ENCODE assay signal across 8 cellular contexts in the genomic region with DNA sequence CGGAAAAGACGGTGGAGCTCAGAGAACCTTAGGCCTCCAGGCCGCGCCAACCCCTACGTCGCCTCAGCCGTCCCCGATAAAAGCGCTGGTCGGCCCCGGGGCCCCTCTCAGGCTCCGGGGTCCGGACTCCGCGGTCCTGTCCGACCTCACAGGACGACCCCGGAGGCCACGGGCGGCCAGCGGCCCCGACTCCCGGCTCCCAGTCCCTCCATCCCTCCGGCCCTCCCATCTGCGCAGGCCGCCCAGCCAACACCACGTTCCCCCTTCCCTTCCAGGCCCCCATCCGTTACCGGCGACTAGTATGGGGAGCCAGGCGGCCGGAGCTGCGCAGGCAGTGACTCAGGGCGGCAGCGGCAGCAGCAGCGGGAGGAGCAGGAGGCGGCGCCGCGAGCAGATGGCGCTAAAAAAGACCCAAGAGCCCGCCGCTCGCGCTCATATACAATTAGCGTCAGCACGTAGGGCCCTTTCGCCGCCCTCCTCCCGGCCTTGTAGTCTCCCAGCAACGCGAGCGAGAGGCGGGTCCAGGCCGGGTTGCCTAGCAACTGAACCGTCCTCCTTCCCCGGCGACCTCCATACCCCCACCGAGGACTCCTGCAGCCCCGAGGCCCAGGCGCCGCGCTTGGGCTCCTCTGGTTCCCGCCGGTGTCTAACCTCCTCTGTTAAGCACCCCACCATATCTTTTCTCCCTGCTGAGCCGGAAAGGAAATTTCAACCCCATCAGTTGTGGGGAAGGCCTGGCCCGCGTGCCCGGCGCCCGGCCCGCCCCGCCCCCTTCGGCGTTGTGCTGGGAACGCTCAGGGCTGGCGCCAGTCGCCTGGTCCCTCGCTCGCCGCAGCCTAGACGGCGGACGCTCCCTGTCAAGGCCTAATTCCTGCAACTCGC. TPM values are rescaled to one million over a fixed set of nuclear protein-coding genes. Genes with fewer than 3 reads are reported as not detected.
DNase-seq lines count a peak whose midpoint lies in the region; ATAC-seq and TF ChIP-seq lines count a peak whose summit lies in the region.

A gene with protein sequence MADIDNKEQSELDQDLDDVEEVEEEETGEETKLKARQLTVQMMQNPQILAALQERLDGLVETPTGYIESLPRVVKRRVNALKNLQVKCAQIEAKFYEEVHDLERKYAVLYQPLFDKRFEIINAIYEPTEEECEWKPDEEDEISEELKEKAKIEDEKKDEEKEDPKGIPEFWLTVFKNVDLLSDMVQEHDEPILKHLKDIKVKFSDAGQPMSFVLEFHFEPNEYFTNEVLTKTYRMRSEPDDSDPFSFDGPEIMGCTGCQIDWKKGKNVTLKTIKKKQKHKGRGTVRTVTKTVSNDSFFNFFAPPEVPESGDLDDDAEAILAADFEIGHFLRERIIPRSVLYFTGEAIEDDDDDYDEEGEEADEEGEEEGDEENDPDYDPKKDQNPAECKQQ (minus strand): TSS at position 409 of the 882 bp plus-strand sequence. CDS start 10,466 bp downstream, outside the sequence.

- under 1% methylated on average over 18 of the region's 85 CpGs for WGBS in right lobe of liver (ENCODE audit: insufficient coverage, low coverage, low lambda C conversion rate, missing lambda C conversion rate)

- TF ChIP-seq CTCF in C4-2B (conservative IDR thresholded peaks at IDR 0.05), result no peak
- TF ChIP-seq CTCF in right lobe of liver (IDR thresholded peaks at IDR 0.05), result no peak

- TF ChIP-seq POLR2A in right lobe of liver (IDR thresholded peaks at IDR 0.05), result peak; percentile 96

- DNase-seq in NCI-H774 (lab: John Stamatoyannopoulos, UW) (peak; percentile 99), dermis microvascular lymphatic vessel endothelial cell (ENCODE audit: low read depth in 2 of 2) (peak; percentile 95 to 99), right lobe of liver (peak; percentile 98 to 99 (median 98))
- DNase-seq in activated CD4-positive, alpha-beta T cell treated with anti-CD3 and anti-CD28 coated beads, Interleukin-2, amount 50 U/mL, for 48 hours, result peak; percentile 98
- peak; percentile 93 to 97 for DNase-seq in stimulated activated CD4-positive, alpha-beta T cell treated with anti-CD3 and anti-CD28 coated beads, Interleukin-4, amount 100 ng/mL, for 4 hours

- peaks cover 0 to 10% (median 0%) of the 10 kb centered on the region in 4 donors for H3K4me1 ChIP-seq in right lobe of liver

- no peaks in the 10 kb centered on the region for H3K27me3 ChIP-seq in right lobe of liver

- peak within 1 kb of the TSS; percentile 73 to 85 (median 77) for H3K4me3 ChIP-seq in right lobe of liver

- no peaks in the 10 kb centered on the region for H3K9me3 ChIP-seq in right lobe of liver

- H3K27ac ChIP-seq in C4-2B, result peak within 1 kb of the TSS; percentile 98
- peak within 1 kb of the TSS; percentile 86 to 95 (median 86) for H3K27ac ChIP-seq in right lobe of liver

- intact Hi-C loops in right lobe of liver (cut with DNase I), result no loop called here

- peak; percentile 93 for ATAC-seq in GM19395 (IDR thresholded peaks at IDR 0.05; ENCODE audit: unreplicated experiment)
- ATAC-seq in HG03565 (IDR thresholded peaks at IDR 0.05; ENCODE audit: unreplicated experiment), result peak; percentile 90
- peak; percentile 93 to 96 (median 96) for ATAC-seq in right lobe of liver

- no peaks in the 10 kb centered on the region for H3K36me3 ChIP-seq in right lobe of liver

RNA-seq across cellular contexts. Expression of the gene that starts here (rescaled TPM):
- total RNA-seq in dermis microvascular lymphatic vessel endothelial cell (134 and 144 TPM in 2 replicates), right lobe of liver (10 to 100 TPM; 61.9 to 99.1 (median 81.5) TPM)

Comparison
In these comparisons a context has a peak if more than half of its experiments do, and no peak if none do; other contexts are left out.
1. Peak in every context shown above with its lines: DNase-seq, ATAC-seq, H3K4me3 ChIP-seq and H3K27ac ChIP-seq.